Comparison of ENCODE assay signal across 1 cellular context in the genomic region with DNA sequence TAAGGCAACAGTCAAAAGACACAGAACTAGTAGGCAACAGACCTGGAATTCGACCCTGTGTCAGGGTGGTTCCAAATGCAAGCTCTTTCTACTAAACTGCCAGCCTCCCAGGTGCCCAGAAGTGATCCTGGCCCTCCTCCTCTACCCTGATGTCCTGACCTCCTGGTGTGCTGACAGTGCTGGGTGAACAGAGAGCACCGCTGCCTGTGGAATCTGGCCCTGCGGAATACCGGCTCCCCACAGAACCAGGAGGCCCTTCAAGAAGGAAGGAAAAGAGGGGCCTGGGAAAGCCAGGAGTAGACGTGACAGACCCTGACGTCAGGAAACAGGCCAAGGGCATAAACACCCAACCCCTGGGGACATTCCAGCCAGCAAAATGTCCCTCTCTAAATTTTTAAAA.
TF ChIP-seq lines count a peak whose summit lies in the region.

No MANE protein-coding gene starts in this region.

TF ChIP-seq in HepG2, 621 proteins besides CTCF, POLR2A, EP300 and RAD21 (continued from another document):
- TF ChIP-seq ZNF10 (CRISPR knock-in tag; IDR thresholded peaks at IDR 0.05; ENCODE audit: borderline replicate concordance, low read depth) (no peak), ZNF383 (CRISPR knock-in tag; IDR thresholded peaks at IDR 0.05; ENCODE audit: borderline replicate concordance) (no peak), ZNF607 (CRISPR knock-in tag; IDR thresholded peaks at IDR 0.05; ENCODE audit: borderline replicate concordance) (no peak), ZNF652 (CRISPR knock-in tag; IDR thresholded peaks at IDR 0.05; ENCODE audit: borderline replicate concordance, low read depth) (no peak)
- TF ChIP-seq, protein P1, sequence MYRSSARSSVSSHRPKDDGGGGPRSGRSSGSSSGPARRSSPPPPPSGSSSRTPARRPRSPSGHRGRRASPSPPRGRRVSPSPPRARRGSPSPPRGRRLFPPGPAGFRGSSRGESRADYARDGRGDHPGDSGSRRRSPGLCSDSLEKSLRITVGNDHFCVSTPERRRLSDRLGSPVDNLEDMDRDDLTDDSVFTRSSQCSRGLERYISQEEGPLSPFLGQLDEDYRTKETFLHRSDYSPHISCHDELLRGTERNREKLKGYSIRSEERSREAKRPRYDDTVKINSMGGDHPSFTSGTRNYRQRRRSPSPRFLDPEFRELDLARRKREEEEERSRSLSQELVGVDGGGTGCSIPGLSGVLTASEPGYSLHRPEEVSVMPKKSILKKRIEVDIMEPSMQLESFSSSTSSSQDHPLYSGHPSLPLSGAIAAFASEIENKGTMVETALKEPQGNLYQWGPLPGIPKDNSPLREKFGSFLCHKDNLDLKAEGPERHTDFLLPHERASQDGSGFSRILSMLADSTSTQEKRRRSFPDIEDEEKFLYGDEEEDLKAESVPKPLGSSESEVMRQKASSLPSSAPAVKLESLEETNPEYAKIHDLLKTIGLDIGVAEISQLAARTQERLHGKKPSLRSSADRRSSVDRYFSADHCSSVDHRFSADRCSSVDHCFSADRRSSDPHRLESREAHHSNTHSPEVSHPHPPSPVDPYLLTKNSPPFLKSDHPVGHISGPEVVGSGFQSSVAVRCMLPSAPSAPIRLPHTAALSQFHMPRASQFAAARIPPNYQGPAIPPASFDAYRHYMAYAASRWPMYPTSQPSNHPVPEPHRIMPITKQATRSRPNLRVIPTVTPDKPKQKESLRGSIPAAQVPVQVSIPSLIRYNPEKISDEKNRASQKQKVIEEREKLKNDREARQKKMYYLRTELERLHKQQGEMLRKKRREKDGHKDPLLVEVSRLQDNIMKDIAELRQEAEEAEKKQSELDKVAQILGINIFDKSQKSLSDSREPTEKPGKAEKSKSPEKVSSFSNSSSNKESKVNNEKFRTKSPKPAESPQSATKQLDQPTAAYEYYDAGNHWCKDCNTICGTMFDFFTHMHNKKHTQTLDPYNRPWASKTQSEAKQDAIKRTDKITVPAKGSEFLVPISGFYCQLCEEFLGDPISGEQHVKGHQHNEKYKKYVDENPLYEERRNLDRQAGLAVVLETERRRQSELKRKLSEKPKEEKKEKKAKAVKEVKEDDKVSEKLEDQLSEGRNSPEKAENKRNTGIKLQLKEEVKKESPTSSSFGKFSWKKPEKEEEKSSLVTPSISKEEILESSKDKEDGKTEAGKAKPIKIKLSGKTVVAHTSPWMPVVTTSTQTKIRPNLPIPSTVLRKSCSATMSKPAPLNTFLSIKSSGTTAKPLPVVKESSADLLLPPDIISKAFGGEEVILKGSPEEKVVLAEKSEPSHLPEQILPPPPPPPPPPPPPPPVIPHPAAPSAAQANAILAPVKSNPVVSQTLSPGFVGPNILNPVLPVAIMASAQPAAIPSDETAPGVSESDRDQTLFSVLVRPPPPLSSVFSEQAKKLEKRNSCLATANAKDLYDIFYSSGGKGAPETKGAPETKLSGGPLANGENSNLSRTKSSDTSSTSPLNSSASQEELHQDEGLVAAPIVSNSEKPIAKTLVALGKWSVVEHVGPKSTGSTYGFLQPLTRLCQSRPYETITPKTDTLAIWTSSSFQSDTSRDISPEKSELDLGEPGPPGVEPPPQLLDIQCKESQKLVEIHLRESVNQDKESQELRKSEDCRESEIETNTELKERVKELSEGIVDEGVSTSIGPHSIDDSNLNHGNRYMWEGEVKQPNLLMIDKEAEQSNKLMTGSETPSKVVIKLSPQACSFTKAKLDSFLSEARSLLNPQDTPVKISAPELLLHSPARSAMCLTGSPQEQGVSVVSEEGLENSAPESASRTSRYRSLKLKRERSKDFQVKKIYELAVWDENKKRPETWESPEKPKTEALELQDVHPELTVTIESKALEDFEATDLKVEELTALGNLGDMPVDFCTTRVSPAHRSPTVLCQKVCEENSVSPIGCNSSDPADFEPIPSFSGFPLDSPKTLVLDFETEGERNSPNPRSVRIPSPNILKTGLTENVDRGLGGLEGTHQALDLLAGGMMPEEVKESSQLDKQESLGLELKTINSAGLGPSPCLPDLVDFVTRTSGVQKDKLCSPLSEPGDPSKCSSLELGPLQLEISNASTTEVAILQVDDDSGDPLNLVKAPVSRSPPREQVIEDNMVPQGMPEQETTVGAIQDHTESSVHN (CRISPR knock-in tag; IDR thresholded peaks at IDR 0.05): no peak
